ENCODE assay signal across 28 cellular contexts in genomic region chr13:111636804-111637203, GRCh38.
"Had no signal": no experiment of that assay in that cellular context is flagged by ENCODE, and none has a peak within 500 bp of the region (broad histone marks: within the 10 kb centered on the region; RNA-seq: fewer than 3 reads in every experiment).

No MANE protein-coding gene starts in this region.

- H3K36me3 Mint-ChIP-seq: immature natural killer cell; naive thymus-derived CD4-positive, alpha-beta T cell; natural killer cell treated with Interleukin-12 subunit alpha and Interleukin-12 subunit beta and Interleukin-15 and Interleukin-18, amount 100 ng/mL, for 72 hours; type B pancreatic cell had no signal

- H3K27ac ChIP-seq: left ventricle myocardium inferior, neutrophil, ovary, right atrium auricular region, right lobe of liver, skin epidermis, suprapubic skin, thoracic aorta, tibial artery, uterus had no signal

- H3K27me3 Mint-ChIP-seq: stimulated activated naive CD8-positive, alpha-beta T cell treated with anti-CD3 and anti-CD28 coated beads, Interleukin-15, Interleukin-2, amounts not matched to agents 100 ng/mL and 50 ng/mL, for 24 hours had no signal

- DNase-seq: hippocampal formation; immature natural killer cell; left ventricle myocardium inferior; mesendoderm; midbrain; mucosa of descending colon; naive thymus-derived CD4-positive, alpha-beta T cell; occipital lobe; ovary; stimulated activated CD4-positive, alpha-beta T cell treated with anti-CD3 and anti-CD28 coated beads, Interleukin-12 subunit alpha, Interleukin-12 subunit beta, amount 100 ng/mL, for 4 hours; stimulated activated CD4-positive, alpha-beta T cell treated with anti-CD3 and anti-CD28 coated beads, Interleukin-15, amount 100 ng/mL, for 24 hours; stimulated activated CD4-positive, alpha-beta T cell treated with anti-CD3 and anti-CD28 coated beads, Interleukin-2, amount 100 ng/mL, for 24 hours; stimulated activated CD4-positive, alpha-beta T cell treated with anti-CD3 and anti-CD28 coated beads, Interleukin-4, amount 100 ng/mL, for 1 hour; stimulated activated naive CD4-positive, alpha-beta T cell; tibial artery; uterus had no signal

- H3K27me3 ChIP-seq: neutrophil, ovary, right atrium auricular region, right lobe of liver, uterus had no signal

- H3K4me3 Mint-ChIP-seq: immature natural killer cell; naive thymus-derived CD4-positive, alpha-beta T cell; natural killer cell treated with Interleukin-12 subunit alpha and Interleukin-12 subunit beta and Interleukin-15 and Interleukin-18, amount 100 ng/mL, for 72 hours; neural crest cell; stimulated activated naive CD8-positive, alpha-beta T cell treated with anti-CD3 and anti-CD28 coated beads, Interleukin-15, Interleukin-2, amounts not matched to agents 100 ng/mL and 50 ng/mL, for 24 hours; type B pancreatic cell had no signal

- H3K9me3 ChIP-seq: left ventricle myocardium inferior, mucosa of descending colon, neutrophil, ovary, right atrium auricular region, right lobe of liver, suprapubic skin, thoracic aorta, tibial artery, uterus had no signal

- H3K4me1 ChIP-seq: left ventricle myocardium inferior, right atrium auricular region, right lobe of liver, suprapubic skin, tibial artery, uterus had no signal

- H3K9me3 Mint-ChIP-seq: immature natural killer cell; naive thymus-derived CD4-positive, alpha-beta T cell; natural killer cell treated with Interleukin-12 subunit alpha and Interleukin-12 subunit beta and Interleukin-15 and Interleukin-18, amount 100 ng/mL, for 72 hours; neural crest cell; stimulated activated naive CD8-positive, alpha-beta T cell treated with anti-CD3 and anti-CD28 coated beads, Interleukin-15, Interleukin-2, amounts not matched to agents 100 ng/mL and 50 ng/mL, for 24 hours; type B pancreatic cell had no signal

- H3K27ac Mint-ChIP-seq: immature natural killer cell; naive thymus-derived CD4-positive, alpha-beta T cell; natural killer cell treated with Interleukin-12 subunit alpha and Interleukin-12 subunit beta and Interleukin-15 and Interleukin-18, amount 100 ng/mL, for 72 hours; progenitor cell of endocrine pancreas; stimulated activated naive CD8-positive, alpha-beta T cell treated with anti-CD3 and anti-CD28 coated beads, Interleukin-15, Interleukin-2, amounts not matched to agents 100 ng/mL and 50 ng/mL, for 24 hours; type B pancreatic cell had no signal

- H3K36me3 ChIP-seq: left ventricle myocardium inferior, neutrophil, ovary, right atrium auricular region, right lobe of liver, suprapubic skin, thoracic aorta, tibial artery, uterus had no signal

- ATAC-seq: mucosa of descending colon; naive thymus-derived CD4-positive, alpha-beta T cell; natural killer cell treated with Interleukin-12 subunit alpha and Interleukin-12 subunit beta and Interleukin-15 and Interleukin-18, amount 100 ng/mL, for 72 hours; right lobe of liver had no signal

- H3K4me1 Mint-ChIP-seq: immature natural killer cell had no signal

- H3K4me3 ChIP-seq: left ventricle myocardium inferior, lung, mucosa of descending colon, ovary, right atrium auricular region, right lobe of liver, skin epidermis, suprapubic skin, thoracic aorta, tibial artery, uterus had no signal
